1 cellular context compared by ENCODE assay signal in genomic region chr17:81987161-81987770, GRCh38.
TF ChIP-seq lines count a peak whose summit lies in the region.

No MANE protein-coding gene starts in this region.

TF ChIP-seq in GM12878, 131 proteins besides CTCF, POLR2A, EP300 and RAD21:
- TF ChIP-seq BRCA1 (IDR thresholded peaks at IDR 0.05; ENCODE audit: low read depth, low read length) (no peak), NBN (IDR thresholded peaks at IDR 0.05) (no peak), SUZ12 (IDR thresholded peaks at IDR 0.05; ENCODE audit: unreplicated experiment) (no peak), MTA2 (IDR thresholded peaks at IDR 0.05; ENCODE audit: low read depth) (no peak), NFIC (IDR thresholded peaks at IDR 0.05; ENCODE audit: low read depth, low read length) (no peak), RFX5 (IDR thresholded peaks at IDR 0.05; ENCODE audit: low read depth, low read length) (no peak), EZH2 (IDR thresholded peaks at IDR 0.05; ENCODE audit: borderline replicate concordance, control insufficient read depth, low read depth, low read length) (no peak)
